In genomic region chr2:203225423-203226039, GRCh38 we compare ENCODE assay signal across 9 cellular contexts.
A peak's percentile ranks its signal among the peaks of the same experiment; 100 is the strongest.
DNase-seq lines count a peak whose midpoint lies in the region; ATAC-seq and TF ChIP-seq lines count a peak whose summit lies in the region.
"Had no signal": no experiment of that assay in that cellular context is flagged by ENCODE, and none has a peak within 500 bp of the region (broad histone marks: within the 10 kb centered on the region; RNA-seq: fewer than 3 reads in every experiment).

No MANE protein-coding gene starts in this region.

- H3K9me3 Mint-ChIP-seq in nephron: peaks cover 5% of the 10 kb centered on the region

- peak; percentile 18 for DNase-seq in NCI-H1105 treated with DMSO at 0.1 percent for 48 hours (lab: John Stamatoyannopoulos, UW)
- DNase-seq in NCI-H1105 (lab: John Stamatoyannopoulos, UW): no peak
- DNase-seq in T-helper 1 cell: peak in 3 of 5 donors; percentile 5 to 30 (median 12)
- no peak for DNase-seq in coronary artery (ENCODE audit: low spot score)

- H3K4me3 Mint-ChIP-seq in nephron: no peak overlapping the region

- peak; percentile 61 for ATAC-seq in HG03103 (IDR thresholded peaks at IDR 0.05; ENCODE audit: low read depth, unreplicated experiment)
- no peak for ATAC-seq in GM18873 (IDR thresholded peaks at IDR 0.05; ENCODE audit: low FRiP score, unreplicated experiment)
- ATAC-seq in HG03565 (IDR thresholded peaks at IDR 0.05; ENCODE audit: unreplicated experiment): no peak

- H3K27me3 Mint-ChIP-seq in nephron (ENCODE audit: low read depth): no peaks in the 10 kb centered on the region

- no peak overlapping the region for H3K27ac ChIP-seq in coronary artery
- H3K27ac ChIP-seq: BLaER1 had no signal

- no peaks in the 10 kb centered on the region for H3K4me1 Mint-ChIP-seq in nephron

- H3K4me3 ChIP-seq in coronary artery: no peak overlapping the region
- H3K4me3 ChIP-seq: BLaER1 had no signal

- TF ChIP-seq CTCF in coronary artery (IDR thresholded peaks at IDR 0.05) (peak; percentile 16), nephron (IDR thresholded peaks at IDR 0.05; ENCODE audit: unreplicated experiment in 3 of 3) (peak; percentile 64 to 69 (median 68))

- H3K36me3 Mint-ChIP-seq in nephron (ENCODE audit: low read depth): no peaks in the 10 kb centered on the region

- no peak overlapping the region for H3K27ac Mint-ChIP-seq in nephron

Comparison
In these comparisons a context has a peak if more than half of its experiments do, and no peak if none do; other contexts are left out.
1. DNase-seq: peak in NCI-H1105 treated with DMSO at 0.1 percent for 48 hours (single experiment) and T-helper 1 cell (3 of 5); none in NCI-H1105 (single experiment) and coronary artery (single experiment).